19 cellular contexts compared by ENCODE assay signal in genomic region chr1:116494745-116495144, GRCh38.
A peak's percentile ranks its signal among the peaks of the same experiment; 100 is the strongest.
DNase-seq lines count a peak whose midpoint lies in the region; ATAC-seq lines count a peak whose summit lies in the region.
"Had no signal": no experiment of that assay in that cellular context is flagged by ENCODE, and none has a peak within 500 bp of the region (broad histone marks: within the 10 kb centered on the region; RNA-seq: fewer than 3 reads in every experiment).

No MANE protein-coding gene starts in this region.

- peak overlapping the region; percentile 26 for H3K27ac Mint-ChIP-seq in T-helper 1 cell treated with Interleukin-12 subunit alpha and Interleukin-12 subunit beta and Interleukin-4 antibody, amounts not matched to agents 30 μg/mL and 1 μg/mL, for 36 hours
- H3K27ac Mint-ChIP-seq: activated naive CD4-positive, alpha-beta T cell treated with anti-CD3 and anti-CD28 coated beads for 36 hours; B cell had no signal

- H3K36me3 Mint-ChIP-seq in T-helper 1 cell treated with Interleukin-12 subunit alpha and Interleukin-12 subunit beta and Interleukin-4 antibody, amounts not matched to agents 30 μg/mL and 1 μg/mL, for 36 hours (ENCODE audit: low read depth), result peaks cover 7% of the 10 kb centered on the region
- H3K36me3 Mint-ChIP-seq: WTC11 had no signal

- H2BK12ac ChIP-seq in mesenchymal stem cell (ENCODE audit: low read length in 2 of 2), result no peak overlapping the region

- no peak overlapping the region for H2BK5ac ChIP-seq in mesenchymal stem cell (ENCODE audit: low read depth, low read length, poor library complexity, severe bottlenecking)

- no peaks in the 10 kb centered on the region for H3K27me3 Mint-ChIP-seq in T-helper 1 cell treated with Interleukin-12 subunit alpha and Interleukin-12 subunit beta and Interleukin-4 antibody, amounts not matched to agents 30 μg/mL and 1 μg/mL, for 36 hours (ENCODE audit: low read depth)
- H3K27me3 Mint-ChIP-seq: activated CD4-positive, alpha-beta memory T cell treated with anti-CD3 and anti-CD28 coated beads, Interleukin-2, amount 10 ng/mL, durations not matched to agents 7 days and 5 days; B cell had no signal

- no peak overlapping the region for H3K4me2 ChIP-seq in mesenchymal stem cell (ENCODE audit: low read length, poor library complexity, severe bottlenecking)

- no peaks in the 10 kb centered on the region for H3K9me3 Mint-ChIP-seq in T-helper 1 cell treated with Interleukin-12 subunit alpha and Interleukin-12 subunit beta and Interleukin-4 antibody, amounts not matched to agents 30 μg/mL and 1 μg/mL, for 36 hours
- H3K9me3 Mint-ChIP-seq: activated CD4-positive, alpha-beta memory T cell treated with anti-CD3 and anti-CD28 coated beads, Interleukin-2, amount 10 ng/mL, durations not matched to agents 7 days and 5 days; activated naive CD4-positive, alpha-beta T cell treated with anti-CD3 and anti-CD28 coated beads for 36 hours; activated T-cell treated with anti-CD3 and anti-CD28 coated beads, Interleukin-2, amount 50 U/mL, for 4 hours; WTC11 had no signal

- 89% methylated on average over 2 of the region's 2 CpGs for WGBS in mesenchymal stem cell

- H3K27me3 ChIP-seq in duodenal mucosa (ENCODE audit: control insufficient read depth in 1 of 2, insufficient read depth in 2 of 2, low read length in 2 of 2) (no peaks in the 10 kb centered on the region), mesenchymal stem cell (ENCODE audit: control insufficient read depth in 1 of 2, insufficient read depth in 1 of 2, low read length in 2 of 2) (no peaks in the 10 kb centered on the region)

- H3K4me3 ChIP-seq in duodenal mucosa (ENCODE audit: low read depth in 1 of 2, low read length in 2 of 2) (peak overlapping the region; percentile 41 to 48), mesenchymal stem cell (ENCODE audit: insufficient read depth in 1 of 2, low read depth in 1 of 2, low read length in 2 of 2) (no peak overlapping the region)

- H3K14ac ChIP-seq in mesenchymal stem cell (ENCODE audit: low read length in 2 of 2), result no peak overlapping the region

- H3K4me1 ChIP-seq in duodenal mucosa (ENCODE audit: control insufficient read depth in 1 of 2, insufficient read depth in 2 of 2, low read length in 2 of 2), result peaks cover 48 to 81% of the 10 kb centered on the region in 2 donors
- H3K4me1 ChIP-seq in mesenchymal stem cell (ENCODE audit: control insufficient read depth, insufficient read depth, low read depth, low read length), result peaks cover 13% of the 10 kb centered on the region

- ATAC-seq in HG02571 (IDR thresholded peaks at IDR 0.05; ENCODE audit: unreplicated experiment), result no peak
- ATAC-seq: activated T-cell treated with anti-CD3 and anti-CD28 coated beads, Interleukin-2, amount 50 U/mL, for 4 hours had no signal

- no peak overlapping the region for H3K4ac ChIP-seq in mesenchymal stem cell (ENCODE audit: low read depth in 1 of 2, low read length in 2 of 2)

- no peak overlapping the region for H2AFZ ChIP-seq in mesenchymal stem cell (ENCODE audit: low read depth, low read length)

- H3K36me3 ChIP-seq in duodenal mucosa (ENCODE audit: control insufficient read depth in 1 of 2, insufficient read depth in 2 of 2, low read length in 2 of 2), result no peaks in the 10 kb centered on the region
- no peaks in the 10 kb centered on the region for H3K36me3 ChIP-seq in mesenchymal stem cell (ENCODE audit: control insufficient read depth in 1 of 2, insufficient read depth in 2 of 2, low read depth in 1 of 2, low read length in 2 of 2)

- H4K91ac ChIP-seq in mesenchymal stem cell (ENCODE audit: low read length), result no peak overlapping the region

- H3K18ac ChIP-seq in mesenchymal stem cell (ENCODE audit: low read depth in 1 of 2, low read length in 2 of 2), result no peak overlapping the region

- H3K4me3 Mint-ChIP-seq in T-helper 1 cell treated with Interleukin-12 subunit alpha and Interleukin-12 subunit beta and Interleukin-4 antibody, amounts not matched to agents 30 μg/mL and 1 μg/mL, for 36 hours, result no peak overlapping the region
- H3K4me3 Mint-ChIP-seq: activated CD4-positive, alpha-beta memory T cell treated with anti-CD3 and anti-CD28 coated beads, Interleukin-2, amount 10 ng/mL, durations not matched to agents 7 days and 5 days; activated naive CD4-positive, alpha-beta T cell treated with anti-CD3 and anti-CD28 coated beads for 36 hours; activated T-cell treated with anti-CD3 and anti-CD28 coated beads, Interleukin-2, amount 50 U/mL, for 4 hours; B cell; WTC11 had no signal

- H3K23ac ChIP-seq in mesenchymal stem cell (ENCODE audit: low read length in 2 of 2), result no peak overlapping the region

- no peak overlapping the region for H2AK5ac ChIP-seq in mesenchymal stem cell (ENCODE audit: low read length, severe bottlenecking)

- peak overlapping the region; percentile 55 for H3K27ac ChIP-seq in duodenal mucosa (ENCODE audit: low read depth, low read length)
- H3K27ac ChIP-seq in mesenchymal stem cell (ENCODE audit: low read length, poor library complexity, severe bottlenecking), result peak overlapping the region; percentile 41
- H3K27ac ChIP-seq: 22Rv1 had no signal

- peaks cover 30% of the 10 kb centered on the region for H3K4me1 Mint-ChIP-seq in T-helper 1 cell treated with Interleukin-12 subunit alpha and Interleukin-12 subunit beta and Interleukin-4 antibody, amounts not matched to agents 30 μg/mL and 1 μg/mL, for 36 hours (ENCODE audit: low read depth)

- no peaks in the 10 kb centered on the region for H3K79me1 ChIP-seq in mesenchymal stem cell (replicated peaks; ENCODE audit: low read length, poor library complexity, severe bottlenecking)

- H4K8ac ChIP-seq in mesenchymal stem cell (ENCODE audit: low read length), result no peak overlapping the region

- DNase-seq in T-helper 1 cell (no peak), mesenchymal stem cell (no peak), renal cortical epithelial cell (ENCODE audit: low read depth) (peak; percentile 84), superior temporal gyrus (ENCODE audit: extremely low spot score) (no peak), NCI-H2227 (lab: John Stamatoyannopoulos, UW; ENCODE audit: unreplicated experiment) (no peak)
- DNase-seq: activated CD4-positive, alpha-beta memory T cell treated with anti-CD3 and anti-CD28 coated beads, Interleukin-2, amount 10 ng/mL, durations not matched to agents 7 days and 5 days; activated naive CD4-positive, alpha-beta T cell treated with anti-CD3 and anti-CD28 coated beads for 36 hours; activated T-cell treated with anti-CD3 and anti-CD28 coated beads, Interleukin-2, amount 50 U/mL, for 4 hours; cortex of kidney; NCI-H1417 treated with DMSO at 0.1 percent for 48 hours; NCI-H69; SHP77 treated with DMSO at 0.1 percent for 48 hours; stimulated activated CD4-positive, alpha-beta T cell treated with anti-CD3 and anti-CD28 coated beads, Interleukin-4, amount 100 ng/mL, for 1 hour had no signal

- H2BK15ac ChIP-seq in mesenchymal stem cell (ENCODE audit: low read depth, poor library complexity, severe bottlenecking), result no peak overlapping the region

- H2BK120ac ChIP-seq in mesenchymal stem cell (ENCODE audit: low read depth, low read length), result no peak overlapping the region

- H3K9ac ChIP-seq in duodenal mucosa (ENCODE audit: low read depth in 1 of 2, low read length in 2 of 2) (peak overlapping the region; percentile 10 to 46), mesenchymal stem cell (ENCODE audit: low read length) (no peak overlapping the region)

- H3K9me3 ChIP-seq in duodenal mucosa (ENCODE audit: control insufficient read depth in 1 of 2, low read length in 2 of 2) (no peaks in the 10 kb centered on the region), mesenchymal stem cell (ENCODE audit: control insufficient read depth, low read length) (no peaks in the 10 kb centered on the region)

Comparison
In these comparisons a context has a peak if more than half of its experiments do, and no peak if none do; other contexts are left out.
1. H3K4me3 ChIP-seq: peak in duodenal mucosa (2 of 2); none in mesenchymal stem cell (0 of 2).